28 cellular contexts compared by ENCODE assay signal in the genomic region with DNA sequence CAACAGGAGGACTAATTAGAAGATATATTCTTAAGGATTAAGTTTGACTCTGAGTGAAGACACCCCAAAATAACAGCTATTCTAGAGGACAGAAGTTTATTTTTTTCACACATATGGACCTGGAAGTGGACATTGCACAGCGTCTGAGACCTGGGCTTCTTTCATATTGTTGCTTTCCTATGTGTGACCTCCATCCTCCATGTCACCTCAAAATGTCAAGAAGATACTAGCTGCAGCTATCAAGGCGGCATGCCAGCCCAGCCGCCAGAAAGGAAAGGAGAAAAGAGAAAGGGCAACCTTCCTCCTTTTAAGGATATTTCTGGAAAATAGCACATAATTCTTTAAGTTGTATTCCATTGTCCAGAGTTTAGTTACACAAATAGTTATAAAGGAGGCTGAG.
"Had no signal": no experiment of that assay in that cellular context is flagged by ENCODE, and none has a peak within 500 bp of the region (broad histone marks: within the 10 kb centered on the region; RNA-seq: fewer than 3 reads in every experiment).

No MANE protein-coding gene starts in this region.

- H3K9me3 Mint-ChIP-seq: naive thymus-derived CD8-positive, alpha-beta T cell; natural killer cell treated with Interleukin-12 subunit alpha and Interleukin-12 subunit beta and Interleukin-15 and Interleukin-18, amount 100 ng/mL, for 72 hours; nephron progenitor cell; neural crest cell; stimulated activated effector memory CD8-positive, alpha-beta T cell treated with anti-CD3 and anti-CD28 coated beads, Interleukin-12 subunit alpha, Interleukin-12 subunit beta, amount 100 ng/mL, for 72 hours; stimulated activated naive B cell treated with anti-CD40 and anti-IgM and Interleukin-4, amounts not matched to agents 10 μg/mL and 1 μg/mL and 100 μg/mL, for 72 hours; stimulated activated naive CD8-positive, alpha-beta T cell treated with anti-CD3 and anti-CD28 coated beads, Interleukin-15, Interleukin-2, amounts not matched to agents 100 ng/mL and 50 ng/mL, for 24 hours had no signal

- H3K4me1 Mint-ChIP-seq: naive thymus-derived CD8-positive, alpha-beta T cell; nephron progenitor cell; stimulated activated effector memory CD8-positive, alpha-beta T cell treated with anti-CD3 and anti-CD28 coated beads, Interleukin-12 subunit alpha, Interleukin-12 subunit beta, amount 100 ng/mL, for 72 hours; stimulated activated naive B cell treated with anti-CD40 and anti-IgM and Interleukin-4, amounts not matched to agents 10 μg/mL and 1 μg/mL and 100 μg/mL, for 72 hours had no signal

- H3K27ac ChIP-seq: neutrophil, pancreas, prostate gland, right atrium auricular region, right lobe of liver, sigmoid colon, stomach, thoracic aorta, thyroid gland, tibial nerve, upper lobe of right lung, uterus had no signal

- ATAC-seq: naive thymus-derived CD8-positive, alpha-beta T cell; natural killer cell treated with Interleukin-12 subunit alpha and Interleukin-12 subunit beta and Interleukin-15 and Interleukin-18, amount 100 ng/mL, for 72 hours; pancreas; right lobe of liver; stimulated activated effector memory CD8-positive, alpha-beta T cell treated with anti-CD3 and anti-CD28 coated beads, Interleukin-12 subunit alpha, Interleukin-12 subunit beta, amount 100 ng/mL, for 72 hours; stimulated activated naive B cell treated with anti-CD40 and anti-IgM and Interleukin-4, amounts not matched to agents 10 μg/mL and 1 μg/mL and 100 μg/mL, for 72 hours; upper lobe of right lung had no signal

- H3K27me3 Mint-ChIP-seq: naive thymus-derived CD8-positive, alpha-beta T cell; natural killer cell treated with Interleukin-12 subunit alpha and Interleukin-12 subunit beta and Interleukin-15 and Interleukin-18, amount 100 ng/mL, for 72 hours; stimulated activated naive B cell treated with anti-CD40 and anti-IgM and Interleukin-4, amounts not matched to agents 10 μg/mL and 1 μg/mL and 100 μg/mL, for 72 hours; stimulated activated naive CD8-positive, alpha-beta T cell treated with anti-CD3 and anti-CD28 coated beads, Interleukin-15, Interleukin-2, amounts not matched to agents 100 ng/mL and 50 ng/mL, for 24 hours had no signal

- H3K36me3 Mint-ChIP-seq: natural killer cell treated with Interleukin-12 subunit alpha and Interleukin-12 subunit beta and Interleukin-15 and Interleukin-18, amount 100 ng/mL, for 72 hours; stimulated activated effector memory CD8-positive, alpha-beta T cell treated with anti-CD3 and anti-CD28 coated beads, Interleukin-12 subunit alpha, Interleukin-12 subunit beta, amount 100 ng/mL, for 72 hours had no signal

- H3K27ac Mint-ChIP-seq: naive thymus-derived CD8-positive, alpha-beta T cell; natural killer cell treated with Interleukin-12 subunit alpha and Interleukin-12 subunit beta and Interleukin-15 and Interleukin-18, amount 100 ng/mL, for 72 hours; nephron progenitor cell; stimulated activated effector memory CD8-positive, alpha-beta T cell treated with anti-CD3 and anti-CD28 coated beads, Interleukin-12 subunit alpha, Interleukin-12 subunit beta, amount 100 ng/mL, for 72 hours; stimulated activated naive B cell treated with anti-CD40 and anti-IgM and Interleukin-4, amounts not matched to agents 10 μg/mL and 1 μg/mL and 100 μg/mL, for 72 hours; stimulated activated naive CD8-positive, alpha-beta T cell treated with anti-CD3 and anti-CD28 coated beads, Interleukin-15, Interleukin-2, amounts not matched to agents 100 ng/mL and 50 ng/mL, for 24 hours had no signal

- H3K36me3 ChIP-seq: neutrophil, pancreas, prostate gland, right atrium auricular region, right lobe of liver, sigmoid colon, thoracic aorta, thyroid gland, tibial nerve, upper lobe of right lung, uterus had no signal

- DNase-seq: naive thymus-derived CD8-positive, alpha-beta T cell; nephron progenitor cell; nucleus accumbens; pancreas; retina; right lobe of liver; sigmoid colon; small intestine; stimulated activated CD4-positive, alpha-beta T cell treated with anti-CD3 and anti-CD28 coated beads, Interleukin-15, amount 100 ng/mL, for 24 hours; stimulated activated CD4-positive, alpha-beta T cell treated with anti-CD3 and anti-CD28 coated beads, Interleukin-2, amount 100 ng/mL, for 24 hours; stimulated activated CD4-positive, alpha-beta T cell treated with anti-CD3 and anti-CD28 coated beads, Interleukin-2, amount 100 ng/mL, for 48 hours; stimulated activated CD4-positive, alpha-beta T cell treated with anti-CD3 and anti-CD28 coated beads, Interleukin-4, amount 100 ng/mL, for 24 hours; stimulated activated naive B cell treated with anti-CD40 and anti-IgM and Interleukin-4, amounts not matched to agents 10 μg/mL and 1 μg/mL and 100 μg/mL, for 72 hours; stimulated activated naive CD4-positive, alpha-beta T cell treated with Interleukin-2 at 50 U/mL for 16 hours; stomach; thyroid gland; trophoblast cell; upper lobe of right lung; uterus had no signal

- H3K4me3 ChIP-seq: pancreas, prostate gland, right atrium auricular region, right lobe of liver, sigmoid colon, stomach, thoracic aorta, thyroid gland, tibial nerve, upper lobe of right lung, uterus had no signal

- H3K4me1 ChIP-seq: pancreas, prostate gland, right lobe of liver, sigmoid colon, stomach, upper lobe of right lung, uterus had no signal

- H3K9me3 ChIP-seq: neutrophil, pancreas, prostate gland, right atrium auricular region, right lobe of liver, sigmoid colon, stomach, thoracic aorta, thyroid gland, tibial nerve, upper lobe of right lung, uterus had no signal

- H3K27me3 ChIP-seq: neutrophil, pancreas, right atrium auricular region, right lobe of liver, sigmoid colon, stomach, thyroid gland, tibial nerve, upper lobe of right lung, uterus had no signal

- H3K4me3 Mint-ChIP-seq: naive thymus-derived CD8-positive, alpha-beta T cell; natural killer cell treated with Interleukin-12 subunit alpha and Interleukin-12 subunit beta and Interleukin-15 and Interleukin-18, amount 100 ng/mL, for 72 hours; nephron progenitor cell; neural crest cell; stimulated activated effector memory CD8-positive, alpha-beta T cell treated with anti-CD3 and anti-CD28 coated beads, Interleukin-12 subunit alpha, Interleukin-12 subunit beta, amount 100 ng/mL, for 72 hours; stimulated activated naive B cell treated with anti-CD40 and anti-IgM and Interleukin-4, amounts not matched to agents 10 μg/mL and 1 μg/mL and 100 μg/mL, for 72 hours; stimulated activated naive CD8-positive, alpha-beta T cell treated with anti-CD3 and anti-CD28 coated beads, Interleukin-15, Interleukin-2, amounts not matched to agents 100 ng/mL and 50 ng/mL, for 24 hours had no signal
